20 cellular contexts compared by ENCODE assay signal in genomic region chr13:41216160-41216559, GRCh38. TPM values are rescaled to one million over a fixed set of nuclear protein-coding genes. Genes with fewer than 3 reads are reported as not detected.
DNase-seq lines count a peak whose midpoint lies in the region; ATAC-seq, FAIRE-seq and TF ChIP-seq lines count a peak whose summit lies in the region.
"Had no signal": no experiment of that assay in that cellular context is flagged by ENCODE, and none has a peak within 500 bp of the region (broad histone marks: within the 10 kb centered on the region; RNA-seq: fewer than 3 reads in every experiment).

No MANE protein-coding gene starts in this region.

- ATAC-seq in HG02623 (IDR thresholded peaks at IDR 0.05; ENCODE audit: unreplicated experiment), result no peak
- ATAC-seq: activated CD8-positive, alpha-beta T cell treated with anti-CD3 and anti-CD28 coated beads, Interleukin-2, amount 10 ng/mL, durations not matched to agents 7 days and 5 days; left colon; mucosa of descending colon; T-cell had no signal

- DNase-seq in AG08396 (ENCODE audit: low spot score) (peak; percentile 6), HTR-8/SVneo (ENCODE audit: insufficient read length, low spot score) (peak; percentile 6), choroid plexus epithelial cell (ENCODE audit: low read depth) (peak; percentile 53), foreskin melanocyte (peak; percentile 80), AML-193 (lab: John Stamatoyannopoulos, UW) (no peak), chondrocyte (ENCODE audit: low spot score) (no peak), NCI-H1105 treated with DMSO at 0.1 percent for 48 hours (lab: John Stamatoyannopoulos, UW) (no peak)
- DNase-seq: activated CD8-positive, alpha-beta T cell treated with anti-CD3 and anti-CD28 coated beads, Interleukin-2, amount 10 ng/mL, durations not matched to agents 7 days and 5 days; activated naive CD8-positive, alpha-beta T cell treated with anti-CD3 and anti-CD28 coated beads, Interleukin-2, amount 10 ng/mL, durations not matched to agents 7 days and 5 days; cerebellar nuclear complex; hypothalamus; left colon; mucosa of descending colon; occipital lobe; T-cell had no signal

- H3K4me3 ChIP-seq in choroid plexus epithelial cell (ENCODE audit: low read depth, low read length), result no peak overlapping the region
- H3K4me3 ChIP-seq: mucosa of descending colon, skin epidermis, thoracic aorta had no signal

- H3K36me3 Mint-ChIP-seq in chondrocyte (ENCODE audit: low read depth), result peaks cover 6% of the 10 kb centered on the region

- no peaks in the 10 kb centered on the region for H3K27me3 Mint-ChIP-seq in chondrocyte (ENCODE audit: low read depth)
- H3K27me3 Mint-ChIP-seq: activated naive CD8-positive, alpha-beta T cell treated with anti-CD3 and anti-CD28 coated beads, Interleukin-2, amount 10 ng/mL, durations not matched to agents 7 days and 5 days; IgD-negative memory B cell; T-cell had no signal

- H3K4me3 Mint-ChIP-seq in chondrocyte (ENCODE audit: unreplicated experiment), result no peak overlapping the region
- H3K4me3 Mint-ChIP-seq: activated CD8-positive, alpha-beta T cell treated with anti-CD3 and anti-CD28 coated beads, Interleukin-2, amount 10 ng/mL, durations not matched to agents 7 days and 5 days; activated naive CD8-positive, alpha-beta T cell treated with anti-CD3 and anti-CD28 coated beads, Interleukin-2, amount 10 ng/mL, durations not matched to agents 7 days and 5 days; IgD-negative memory B cell; T-cell had no signal

- H3K27ac Mint-ChIP-seq in chondrocyte (ENCODE audit: unreplicated experiment), result no peak overlapping the region
- H3K27ac Mint-ChIP-seq: activated CD8-positive, alpha-beta T cell treated with anti-CD3 and anti-CD28 coated beads, Interleukin-2, amount 10 ng/mL, durations not matched to agents 7 days and 5 days; activated naive CD8-positive, alpha-beta T cell treated with anti-CD3 and anti-CD28 coated beads, Interleukin-2, amount 10 ng/mL, durations not matched to agents 7 days and 5 days; IgD-negative memory B cell; T-cell had no signal

- no peak for FAIRE-seq in HTR-8/SVneo (lab: Jason Lieb, UNC)
- FAIRE-seq: GM19239 had no signal

- peaks cover 10% of the 10 kb centered on the region for H3K9me3 Mint-ChIP-seq in chondrocyte (ENCODE audit: low read depth)

- TF ChIP-seq CTCF in choroid plexus epithelial cell (conservative IDR thresholded peaks at IDR 0.05; ENCODE audit: low read depth, low read length) (no peak), chondrocyte (IDR thresholded peaks at IDR 0.05) (no peak)

- H3K4me1 Mint-ChIP-seq in chondrocyte (ENCODE audit: low read depth), result peaks cover 5% of the 10 kb centered on the region
- H3K4me1 Mint-ChIP-seq: activated naive CD8-positive, alpha-beta T cell treated with anti-CD3 and anti-CD28 coated beads, Interleukin-2, amount 10 ng/mL, durations not matched to agents 7 days and 5 days; T-cell had no signal

RNA-seq across cellular contexts. Expression of gene KBTBD7, which starts 21.8 kb away (rescaled TPM):
- total RNA-seq in chondrocyte, result 10.6 to 14.3 TPM (median 11.2 TPM) in 3 replicates

RNA-seq across cellular contexts. Expression of gene MTRF1, which starts 47.2 kb away (rescaled TPM):
- total RNA-seq in chondrocyte, result 8.2 to 11.0 TPM (median 8.3 TPM) in 3 replicates

Comparison
In these comparisons a context has a peak if more than half of its experiments do, and no peak if none do; other contexts are left out.
1. DNase-seq: peak in AG08396 (single experiment), HTR-8/SVneo (single experiment), choroid plexus epithelial cell (single experiment) and foreskin melanocyte (single experiment); none in AML-193 (0 of 2), chondrocyte (single experiment) and NCI-H1105 treated with DMSO at 0.1 percent for 48 hours (single experiment).